In the genomic region with DNA sequence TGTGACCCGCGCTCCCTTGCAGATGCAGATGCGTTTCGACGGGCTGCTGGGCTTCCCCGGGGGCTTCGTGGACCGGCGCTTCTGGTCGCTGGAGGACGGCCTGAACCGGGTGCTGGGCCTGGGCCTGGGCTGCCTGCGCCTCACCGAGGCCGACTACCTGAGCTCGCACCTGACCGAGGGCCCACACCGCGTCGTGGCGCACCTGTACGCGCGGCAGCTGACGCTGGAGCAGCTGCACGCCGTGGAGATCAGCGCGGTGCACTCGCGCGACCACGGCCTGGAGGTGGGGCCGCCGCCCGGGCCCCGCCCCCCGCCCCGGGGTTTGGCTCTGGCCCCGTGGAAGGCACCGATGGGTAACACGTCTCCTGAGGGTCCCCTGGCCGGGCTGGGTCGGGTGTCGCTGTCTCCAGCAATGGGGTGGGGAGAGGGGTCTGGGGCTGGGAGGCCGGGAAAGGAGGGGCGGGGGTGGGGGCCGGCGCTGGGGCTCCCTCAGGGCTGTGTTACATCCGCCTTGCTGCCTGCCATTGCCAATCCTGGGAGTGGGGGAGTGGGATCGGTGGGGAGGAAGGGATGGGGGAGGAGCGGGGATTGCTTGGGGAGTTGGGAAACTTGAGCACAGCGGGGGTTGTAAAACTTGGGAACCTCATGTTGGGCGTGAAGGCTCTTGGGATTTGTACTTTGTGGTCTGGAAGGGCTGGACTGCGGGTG, we compare ENCODE assay signal across 8 cellular contexts. TPM values are rescaled to one million over a fixed set of nuclear protein-coding genes. Genes with fewer than 3 reads are reported as not detected.
DNase-seq lines count a peak whose midpoint lies in the region; ATAC-seq and TF ChIP-seq lines count a peak whose summit lies in the region.

No MANE protein-coding gene starts in this region.

- H4K20me1 ChIP-seq in GM23248 (ENCODE audit: insufficient read depth) = no peaks in the 10 kb centered on the region
- H4K20me1 ChIP-seq in OCI-LY7 (ENCODE audit: insufficient read depth, low read length) = 0 out of 2 replicates have a peak, but pooled peaks cover 4% of the 10 kb centered on the region

- H3K27ac Mint-ChIP-seq in activated naive CD8-positive, alpha-beta T cell treated with anti-CD3 and anti-CD28 coated beads for 36 hours = peak overlapping the region; percentile 68
- peak overlapping the region; percentile 89 for H3K27ac Mint-ChIP-seq in progenitor cell of endocrine pancreas

- H3K27me3 ChIP-seq in GM23248 (replicated peaks; ENCODE audit: insufficient read depth) = no peaks in the 10 kb centered on the region

- H3K4me3 ChIP-seq in GM23248 (peak overlapping the region; percentile 81), OCI-LY7 (ENCODE audit: low read depth, low read length, poor library complexity, severe bottlenecking) (peak overlapping the region; percentile 90)

- H3F3A ChIP-seq in GM23248 (ENCODE audit: insufficient read depth) = 0 out of 2 replicates have a peak, but pooled peaks cover 8% of the 10 kb centered on the region

- H3K27ac ChIP-seq in GM23248 (peak overlapping the region; percentile 47), OCI-LY7 (ENCODE audit: low read depth, low read length, poor library complexity, severe bottlenecking) (peak overlapping the region; percentile 44)

- H3K4me2 ChIP-seq in GM23248 (ENCODE audit: unreplicated experiment) = peak overlapping the region; percentile 68
- H3K4me2 ChIP-seq in OCI-LY7 (ENCODE audit: low read length) = peak overlapping the region; percentile 83

- ATAC-seq in GM19467 (IDR thresholded peaks at IDR 0.05; ENCODE audit: unreplicated experiment) = no peak

- no peaks in the 10 kb centered on the region for H3K36me3 Mint-ChIP-seq in activated naive CD8-positive, alpha-beta T cell treated with anti-CD3 and anti-CD28 coated beads for 36 hours
- peaks cover 1% of the 10 kb centered on the region for H3K36me3 Mint-ChIP-seq in progenitor cell of endocrine pancreas (ENCODE audit: insufficient read depth)

- H3K36me3 ChIP-seq in GM23248 (ENCODE audit: low read depth) = 0 out of 2 replicates have a peak, but pooled peaks cover 3% of the 10 kb centered on the region
- peaks cover 34% of the 10 kb centered on the region; the same call in 1 of the 2 replicates for H3K36me3 ChIP-seq in OCI-LY7 (ENCODE audit: insufficient read depth, low read length)

- 0 to 2% methylated on average over 15 to 53 of the region's 55 CpGs for WGBS in GM23248 (ENCODE audit: low coverage in 1 of 2, low lambda C conversion rate in 2 of 2, missing lambda C conversion rate in 2 of 2), 2 experiments

- no peaks in the 10 kb centered on the region for H3K9me3 ChIP-seq in GM23248 (ENCODE audit: low read depth)
- H3K9me3 ChIP-seq in OCI-LY7 (ENCODE audit: low read length) = no peaks in the 10 kb centered on the region

- POLR2A ChIA-PET in OCI-LY7 (lab: Charles Lee) = interaction anchor here (0.6 kb wide), 1 partner anchor 52 kb away, joined by 3 read pairs; no protein-coding TSS in a partner anchor

- H3K9ac ChIP-seq in GM23248 = peak overlapping the region; percentile 85

- H3K9me3 Mint-ChIP-seq in activated naive CD8-positive, alpha-beta T cell treated with anti-CD3 and anti-CD28 coated beads for 36 hours = no peaks in the 10 kb centered on the region
- no peaks in the 10 kb centered on the region for H3K9me3 Mint-ChIP-seq in progenitor cell of endocrine pancreas (ENCODE audit: low read depth)

- H3K27me3 Mint-ChIP-seq in activated naive CD8-positive, alpha-beta T cell treated with anti-CD3 and anti-CD28 coated beads for 36 hours = no peaks in the 10 kb centered on the region
- H3K27me3 Mint-ChIP-seq in progenitor cell of endocrine pancreas = no peaks in the 10 kb centered on the region

- peaks cover 17% of the 10 kb centered on the region for H3K4me1 Mint-ChIP-seq in activated naive CD8-positive, alpha-beta T cell treated with anti-CD3 and anti-CD28 coated beads for 36 hours
- H3K4me1 Mint-ChIP-seq in progenitor cell of endocrine pancreas (ENCODE audit: low read depth) = peaks cover 1% of the 10 kb centered on the region

- CTCF ChIA-PET in OCI-LY7 (lab: Charles Lee; ENCODE audit: unreplicated experiment) = no interaction called here

- DNase-seq in CD1c-positive myeloid dendritic cell (ENCODE audit: extremely low spot score) = peak; percentile 30
- DNase-seq in GM23248 = peak; percentile 62
- peak; percentile 56 for DNase-seq in OCI-LY7 (ENCODE audit: low spot score)
- DNase-seq in activated naive CD8-positive, alpha-beta T cell treated with anti-CD3 and anti-CD28 coated beads for 36 hours = peak; percentile 41
- DNase-seq in cardiac septum (ENCODE audit: low spot score) = peak; percentile 75
- DNase-seq in progenitor cell of endocrine pancreas (ENCODE audit: low spot score, unreplicated experiment) = no peak
- no peak for DNase-seq in DMS79 treated with DMSO at 0.1 percent for 48 hours (lab: John Stamatoyannopoulos, UW)

- no peaks in the 10 kb centered on the region for H3K79me2 ChIP-seq in GM23248 (ENCODE audit: insufficient read depth)
- H3K79me2 ChIP-seq in OCI-LY7 (ENCODE audit: insufficient read depth, low read depth, low read length) = no peaks in the 10 kb centered on the region

- H3K4me3 Mint-ChIP-seq in activated naive CD8-positive, alpha-beta T cell treated with anti-CD3 and anti-CD28 coated beads for 36 hours = peak overlapping the region; percentile 75
- H3K4me3 Mint-ChIP-seq in progenitor cell of endocrine pancreas (ENCODE audit: low read depth) = peak overlapping the region; percentile 80

- BruUV-seq in OCI-LY7 (replicated peaks; lab: Mats Ljungman, UMichigan) = no TSS peak

- TF ChIP-seq CTCF in OCI-LY7 (conservative IDR thresholded peaks at IDR 0.05; ENCODE audit: low read length) (no peak; the same call in 1 of the 2 replicates), progenitor cell of endocrine pancreas (IDR thresholded peaks at IDR 0.05; ENCODE audit: unreplicated experiment) (no peak)

- H3K9me2 ChIP-seq in GM23248 (ENCODE audit: insufficient read depth) (no peaks in the 10 kb centered on the region), OCI-LY7 (ENCODE audit: insufficient read depth, low read length) (no peaks in the 10 kb centered on the region)

- in situ Hi-C loops in GM23248 (cut with MboI) = no loop called here

- intact Hi-C loops in OCI-LY7 (cut with micrococcal nuclease; ENCODE audit: unreplicated experiment) = loop anchor here (2.0 kb wide), 1 partner anchor 41 kb away; a partner anchor contains a TSS
- intact Hi-C loops in cardiac septum (cut with DNase I) = loop anchor here (5.0 to 10.0 kb wide), 2 partner anchors 111 to 263 kb away; a partner anchor contains a TSS

- H3K4me1 ChIP-seq in GM23248 (ENCODE audit: insufficient read depth) (peaks cover 14% of the 10 kb centered on the region), OCI-LY7 (ENCODE audit: insufficient read depth, low read length, poor library complexity, severe bottlenecking) (peaks cover 12% of the 10 kb centered on the region)

- H2AFZ ChIP-seq in GM23248 (peak overlapping the region; percentile 70), OCI-LY7 (ENCODE audit: low read length) (peak overlapping the region; percentile 59; the same call in 1 of the 2 replicates)

RNA-seq across cellular contexts. Expression of a gene that starts 0.7 kb away (rescaled TPM):
- total RNA-seq in GM23248 (2014; rRNA removed; shearing (Covaris generic)) = 34.8 and 43.6 TPM in 2 replicates
- 42.9 and 43.6 TPM in 2 replicates for polyA plus RNA-seq in GM23248 (2016; fragmentation: Nextera tagmentation; extraction: Ambion mirVana)
- total RNA-seq in OCI-LY7 (2014; rRNA removed; shearing (Covaris generic)) = 14.9 and 17.8 TPM in 2 replicates
- 15.9 and 18.9 TPM in 2 replicates for total RNA-seq in OCI-LY7 (2022)
- total RNA-seq in activated naive CD8-positive, alpha-beta T cell treated with anti-CD3 and anti-CD28 coated beads for 36 hours = 10 to 100 TPM; 26.5 to 29.1 TPM
- total RNA-seq in cardiac septum = 43.7 TPM
- total RNA-seq in progenitor cell of endocrine pancreas = 39.4 and 41.8 TPM in 2 replicates

RNA-seq across cellular contexts. Expression of a gene that starts 40.0 kb away (rescaled TPM):
- total RNA-seq in GM23248 (2014; rRNA removed; shearing (Covaris generic)) = 17.6 and 20.0 TPM in 2 replicates
- 12.8 and 13.0 TPM in 2 replicates for polyA plus RNA-seq in GM23248 (2016; fragmentation: Nextera tagmentation; extraction: Ambion mirVana)
- total RNA-seq in OCI-LY7 (2014; rRNA removed; shearing (Covaris generic)) = 17.6 and 19.5 TPM in 2 replicates
- total RNA-seq in OCI-LY7 (2022) (21.7 and 25.4 TPM in 2 replicates), cardiac septum (9.9 TPM), progenitor cell of endocrine pancreas (45.0 and 45.3 TPM in 2 replicates)
- total RNA-seq in activated naive CD8-positive, alpha-beta T cell treated with anti-CD3 and anti-CD28 coated beads for 36 hours = 10 to 100 TPM; 12.1 to 16.1 TPM

RNA-seq across cellular contexts. Expression of a gene that starts 40.2 kb away (rescaled TPM):
- 0.25 and 0.86 TPM in 2 replicates for total RNA-seq in GM23248 (2014; rRNA removed; shearing (Covaris generic))
- 1.7 and 2.3 TPM in 2 replicates for polyA plus RNA-seq in GM23248 (2016; fragmentation: Nextera tagmentation; extraction: Ambion mirVana)
- total RNA-seq in OCI-LY7 (2014; rRNA removed; shearing (Covaris generic)) = 0.36 and 0.38 TPM in 2 replicates
- total RNA-seq in OCI-LY7 (2022) (1.1 TPM in 1 of 2 replicates, not detected in the other), cardiac septum (0.65 TPM), progenitor cell of endocrine pancreas (1.1 TPM in 2 replicates)
- under 1 TPM; 0.10 to 0.62 TPM for total RNA-seq in activated naive CD8-positive, alpha-beta T cell treated with anti-CD3 and anti-CD28 coated beads for 36 hours

Comparison
In these comparisons a context has a peak if more than half of its experiments do, and no peak if none do; other contexts are left out.
1. DNase-seq: peak in CD1c-positive myeloid dendritic cell (single experiment), GM23248 (single experiment), OCI-LY7 (single experiment), activated naive CD8-positive, alpha-beta T cell treated with anti-CD3 and anti-CD28 coated beads for 36 hours (single experiment) and cardiac septum (single experiment); none in progenitor cell of endocrine pancreas (single experiment) and DMS79 treated with DMSO at 0.1 percent for 48 hours (single experiment).